Comparison of ENCODE assay signal across 16 cellular contexts in the genomic region with DNA sequence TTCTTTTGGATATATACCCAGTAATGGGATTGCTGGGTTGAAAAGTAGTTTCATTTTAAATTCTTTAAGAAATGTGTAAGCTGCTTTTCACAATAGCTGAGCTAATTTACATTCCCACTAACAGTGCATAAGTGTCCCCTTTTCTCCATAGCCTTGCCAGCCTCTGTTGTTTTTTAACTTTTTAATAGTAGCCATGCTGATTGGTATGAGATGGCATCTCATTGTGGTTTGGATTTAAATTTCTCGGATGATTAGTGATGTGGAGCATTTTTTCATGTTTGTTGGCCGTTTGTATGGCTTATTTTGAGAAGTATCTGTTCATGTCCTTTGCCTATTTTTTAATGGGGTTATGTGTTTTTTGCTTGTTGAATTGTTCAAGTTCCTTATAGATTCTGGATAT.
A peak's percentile ranks its signal among the peaks of the same experiment; 100 is the strongest.
DNase-seq lines count a peak whose midpoint lies in the region; ATAC-seq and TF ChIP-seq lines count a peak whose summit lies in the region.
"Had no signal": no experiment of that assay in that cellular context is flagged by ENCODE, and none has a peak within 500 bp of the region (broad histone marks: within the 10 kb centered on the region; RNA-seq: fewer than 3 reads in every experiment).

No MANE protein-coding gene starts in this region.

- peaks cover 4% of the 10 kb centered on the region; the same call in 1 of the 2 replicates for H3K9me3 ChIP-seq in BLaER1

- H4K20me1 ChIP-seq in BLaER1: no peaks in the 10 kb centered on the region

- H3K27me3 ChIP-seq in BLaER1: no peaks in the 10 kb centered on the region

- peak; percentile 23 for DNase-seq in LHCN-M2 (ENCODE audit: low read depth)
- peak; percentile 76 for DNase-seq in epithelial cell of proximal tubule (ENCODE audit: low read depth)
- DNase-seq in renal cortical epithelial cell (ENCODE audit: low read depth): peak; percentile 95
- DNase-seq in Right ventricle myocardium superior: no peak
- DNase-seq in foreskin fibroblast: no peak
- no peak for DNase-seq in NCI-H82 treated with DMSO at 0.1 percent for 48 hours (lab: John Stamatoyannopoulos, UW; ENCODE audit: unreplicated experiment)
- DNase-seq: DMS79 treated with DMSO at 0.1 percent for 48 hours, H9, NCI-H1694 treated with DMSO at 0.1 percent for 48 hours, NCI-H2107, NCI-H446 treated with DMSO at 0.1 percent for 48 hours, NCI-H526 treated with DMSO at 0.1 percent for 48 hours, T-cell had no signal

- peaks cover 19% of the 10 kb centered on the region for H3K4me1 ChIP-seq in BLaER1

- intact Hi-C loops in Right ventricle myocardium superior (cut with DNase I): no loop called here

- TF ChIP-seq CTCF in epithelial cell of proximal tubule (conservative IDR thresholded peaks at IDR 0.05; ENCODE audit: low read depth, low read length): no peak
- TF ChIP-seq CTCF in foreskin fibroblast (IDR thresholded peaks at IDR 0.05; ENCODE audit: low read depth, low read length): no peak

- no peak overlapping the region for H3K27ac ChIP-seq in BLaER1

- H3K36me3 ChIP-seq in BLaER1: no peaks in the 10 kb centered on the region

- H3K4me3 ChIP-seq in BLaER1 (no peak overlapping the region), epithelial cell of proximal tubule (ENCODE audit: low read depth, low read length) (no peak overlapping the region), foreskin fibroblast (ENCODE audit: low read depth in 1 of 2, low read length in 2 of 2) (no peak overlapping the region)
- H3K4me3 ChIP-seq: K562 had no signal

- ATAC-seq in Right ventricle myocardium superior (ENCODE audit: poor library complexity): no peak
- ATAC-seq: K562, SK-N-SH treated with all-trans-retinoic acid at 6 μM for 48 hours, T-cell had no signal

- peak overlapping the region; percentile 64 for H3K4me2 ChIP-seq in BLaER1

- H3K9ac ChIP-seq in BLaER1: no peak overlapping the region

Comparison
In these comparisons a context has a peak if more than half of its experiments do, and no peak if none do; other contexts are left out.
1. DNase-seq: peak in LHCN-M2 (single experiment), epithelial cell of proximal tubule (single experiment) and renal cortical epithelial cell (single experiment); none in Right ventricle myocardium superior (single experiment), foreskin fibroblast (0 of 2) and NCI-H82 treated with DMSO at 0.1 percent for 48 hours (single experiment).